ENCODE assay signal across 22 cellular contexts in genomic region chr20:58709013-58709702, GRCh38. TPM values are rescaled to one million over a fixed set of nuclear protein-coding genes. Genes with fewer than 3 reads are reported as not detected.
DNase-seq lines count a peak whose midpoint lies in the region; ATAC-seq and TF ChIP-seq lines count a peak whose summit lies in the region.
"Had no signal": no experiment of that assay in that cellular context is flagged by ENCODE, and none has a peak within 500 bp of the region (broad histone marks: within the 10 kb centered on the region; RNA-seq: fewer than 3 reads in every experiment).

No MANE protein-coding gene starts in this region.

- intact Hi-C loops in sigmoid colon (cut with DNase I): no loop called here

- H2AK5ac ChIP-seq in H9 (ENCODE audit: insufficient read length, low read length): no peak overlapping the region

- no CpG with 5 or more reads among the region's 9 CpGs for WGBS in H9 (ENCODE audit: extremely low coverage, insufficient read length, low lambda C conversion rate)
- 89 to 91% methylated on average over 9 of the region's 9 CpGs for WGBS in sigmoid colon, 2 donors

- H3K4me1 Mint-ChIP-seq in activated T-cell treated with anti-CD3 and anti-CD28 coated beads, Interleukin-2, amount 50 U/mL, for 72 hours (ENCODE audit: low read depth): no peaks in the 10 kb centered on the region
- 0 out of 4 replicates have a peak, but pooled peaks cover 0 to 3% of the 10 kb centered on the region in 2 experiments for H3K4me1 Mint-ChIP-seq in H9
- H3K4me1 Mint-ChIP-seq: stimulated activated memory B cell treated with anti-CD40 and anti-IgM and Interleukin-4, amounts not matched to agents 10 μg/mL and 1 μg/mL and 100 μg/mL, for 72 hours; T-helper 17 cell had no signal

- H3K27me3 Mint-ChIP-seq in activated T-cell treated with anti-CD3 and anti-CD28 coated beads, Interleukin-2, amount 50 U/mL, for 72 hours (ENCODE audit: low read depth): no peaks in the 10 kb centered on the region
- no peaks in the 10 kb centered on the region for H3K27me3 Mint-ChIP-seq in H9 (ENCODE audit: low read depth)
- H3K27me3 Mint-ChIP-seq: stimulated activated memory B cell treated with anti-CD40 and anti-IgM and Interleukin-4, amounts not matched to agents 10 μg/mL and 1 μg/mL and 100 μg/mL, for 72 hours; T-helper 17 cell had no signal

- no peak overlapping the region for H2AFZ ChIP-seq in H9 (ENCODE audit: low read length)
- H2AFZ ChIP-seq: neural progenitor cell had no signal

- no peak for ATAC-seq in activated T-cell treated with anti-CD3 and anti-CD28 coated beads, Interleukin-2, amount 50 U/mL, for 72 hours (replicated peaks in 1 of 2)
- ATAC-seq: esophagus mucosa; psoas muscle; stimulated activated memory B cell treated with anti-CD40 and anti-IgM and Interleukin-4, amounts not matched to agents 10 μg/mL and 1 μg/mL and 100 μg/mL, for 72 hours; T-helper 17 cell had no signal

- no peak overlapping the region for H2BK120ac ChIP-seq in H9 (ENCODE audit: low read depth, low read length, poor library complexity, severe bottlenecking)

- H4K5ac ChIP-seq in H9 (ENCODE audit: insufficient read length, low read depth, low read length): no peak overlapping the region

- H3K27ac ChIP-seq in H9 (ENCODE audit: insufficient read length, low read depth, low read length) (no peak overlapping the region), coronary artery (no peak overlapping the region), sigmoid colon (no peak overlapping the region)
- H3K27ac ChIP-seq: neural progenitor cell, psoas muscle, skin epidermis had no signal

- H3K4me1 ChIP-seq in H9 (ENCODE audit: insufficient read depth, low read length): no peaks in the 10 kb centered on the region
- no peaks in the 10 kb centered on the region for H3K4me1 ChIP-seq in sigmoid colon
- H3K4me1 ChIP-seq: Caco-2, neural progenitor cell, psoas muscle had no signal

- H3K9me3 Mint-ChIP-seq in activated T-cell treated with anti-CD3 and anti-CD28 coated beads, Interleukin-2, amount 50 U/mL, for 72 hours: no peaks in the 10 kb centered on the region
- peaks cover 0 to 3% of the 10 kb centered on the region in 2 experiments; a peak in 1 of 5 replicates for H3K9me3 Mint-ChIP-seq in H9
- H3K9me3 Mint-ChIP-seq: neural progenitor cell; stimulated activated memory B cell treated with anti-CD40 and anti-IgM and Interleukin-4, amounts not matched to agents 10 μg/mL and 1 μg/mL and 100 μg/mL, for 72 hours had no signal

- no peak overlapping the region for H2BK12ac ChIP-seq in H9 (ENCODE audit: insufficient read length, low read depth, low read length)

- H3K18ac ChIP-seq in H9 (ENCODE audit: insufficient read length, low read depth, low read length): no peak overlapping the region

- H3K9me3 ChIP-seq in H9 (ENCODE audit: control insufficient read depth, low read depth, low read length) (no peaks in the 10 kb centered on the region), sigmoid colon (no peaks in the 10 kb centered on the region)
- H3K9me3 ChIP-seq: Caco-2, psoas muscle had no signal

- no peak overlapping the region; the same call in 1 of the 2 replicates for H3K4ac ChIP-seq in H9 (ENCODE audit: low read depth, low read length)

- H4K91ac ChIP-seq in H9 (ENCODE audit: insufficient read length, low read depth, low read length): no peak overlapping the region

- H3K4me2 ChIP-seq in H9 (ENCODE audit: insufficient read depth, insufficient read length, low read length): no peak overlapping the region
- H3K4me2 ChIP-seq: neural progenitor cell had no signal

- H3K23me2 ChIP-seq in H9 (ENCODE audit: insufficient read length, low read depth, low read length, poor library complexity, severe bottlenecking): no peaks in the 10 kb centered on the region

- no peak overlapping the region for H3T11ph ChIP-seq in H9 (ENCODE audit: low read length)

- TF ChIP-seq EP300 in sigmoid colon (IDR thresholded peaks at IDR 0.05): no peak

- H3K56ac ChIP-seq in H9 (ENCODE audit: insufficient read length, low read depth, low read length): no peak overlapping the region

- H3K36me3 Mint-ChIP-seq in activated T-cell treated with anti-CD3 and anti-CD28 coated beads, Interleukin-2, amount 50 U/mL, for 72 hours (ENCODE audit: insufficient read depth in 2 of 2): peaks cover 0 to 1% of the 10 kb centered on the region in 2 donors
- H3K36me3 Mint-ChIP-seq in H9 (ENCODE audit: insufficient read depth in 1 of 3, low read depth in 3 of 3): peaks cover 7 to 18% (median 10%) of the 10 kb centered on the region in 3 experiments; a peak in 6 of 7 replicates

- H3K14ac ChIP-seq in H9 (ENCODE audit: insufficient read depth, low read length): no peak overlapping the region; the same call in 1 of the 2 replicates

- DNase-seq in activated T-cell treated with anti-CD3 and anti-CD28 coated beads, Interleukin-2, amount 50 U/mL, for 48 hours: peak; percentile 10 to 12
- no peak for DNase-seq in activated T-cell treated with anti-CD3 and anti-CD28 coated beads, Interleukin-2, amount 50 U/mL, for 72 hours
- DNase-seq in H9: no peak
- peak; percentile 63 for DNase-seq in coronary artery (ENCODE audit: low spot score)
- peak; percentile 17 for DNase-seq in sigmoid colon
- no peak for DNase-seq in T-helper 2 cell
- DNase-seq in ecto neural progenitor cell (ENCODE audit: low spot score): no peak
- DNase-seq in NCI-H2081 treated with DMSO at 0.1 percent for 48 hours (lab: John Stamatoyannopoulos, UW): no peak
- DNase-seq: amniotic stem cell, C1 segment of cervical spinal cord, DMS79 treated with DMSO at 0.1 percent for 48 hours, foreskin melanocyte, hypothalamus, NCI-H1694, NCI-H526, psoas muscle, T-helper 17 cell had no signal

- no peak overlapping the region for H2BK5ac ChIP-seq in H9 (ENCODE audit: insufficient read length, low read length)

- H2BK15ac ChIP-seq in H9 (ENCODE audit: low read depth, low read length): no peak overlapping the region

- H3K36me3 ChIP-seq in sigmoid colon: peaks cover under 1 to 47% (median 10%) of the 10 kb centered on the region in 4 donors

- no peak overlapping the region for H3K23ac ChIP-seq in H9 (ENCODE audit: insufficient read length, low read depth, low read length)

- TF ChIP-seq POLR2A in sigmoid colon (IDR thresholded peaks at IDR 0.05): no peak

- H3K79me2 ChIP-seq in H9 (ENCODE audit: insufficient read depth, low read length): no peaks in the 10 kb centered on the region

- H3K27me3 ChIP-seq in H9 (ENCODE audit: insufficient read depth, low read length): no peaks in the 10 kb centered on the region
- H3K27me3 ChIP-seq in sigmoid colon: no peaks in the 10 kb centered on the region
- H3K27me3 ChIP-seq: neural progenitor cell had no signal

- no peaks in the 10 kb centered on the region for H4K20me1 ChIP-seq in H9 (ENCODE audit: control insufficient read depth, insufficient read depth, insufficient read length)

- no peaks in the 10 kb centered on the region for H3K79me1 ChIP-seq in H9 (ENCODE audit: insufficient read depth, low read depth, low read length, poor library complexity, severe bottlenecking)

- H3K9ac ChIP-seq in H9 (ENCODE audit: extremely low read depth, insufficient read length, low read length): no peak overlapping the region
- H3K9ac ChIP-seq: neural progenitor cell had no signal

- no peak overlapping the region for H3K27ac Mint-ChIP-seq in activated T-cell treated with anti-CD3 and anti-CD28 coated beads, Interleukin-2, amount 50 U/mL, for 72 hours
- H3K27ac Mint-ChIP-seq in H9: peak overlapping the region in 2 of 3 experiments; percentile 68 to 74; a peak in 4 of 7 replicates
- H3K27ac Mint-ChIP-seq: neural progenitor cell; stimulated activated memory B cell treated with anti-CD40 and anti-IgM and Interleukin-4, amounts not matched to agents 10 μg/mL and 1 μg/mL and 100 μg/mL, for 72 hours; T-helper 17 cell had no signal

- H4K8ac ChIP-seq in H9 (replicated peaks; ENCODE audit: insufficient read length, low read depth, low read length): no peak overlapping the region

- H3K4me3 ChIP-seq in coronary artery (no peak overlapping the region), sigmoid colon (no peak overlapping the region)
- H3K4me3 ChIP-seq: neural progenitor cell, psoas muscle, skin epidermis had no signal

- no peak overlapping the region for H2BK20ac ChIP-seq in H9 (ENCODE audit: low read depth, low read length, poor library complexity, severe bottlenecking)

- TF ChIP-seq CTCF in H9 (conservative IDR thresholded peaks at IDR 0.05) (no peak), coronary artery (IDR thresholded peaks at IDR 0.05) (no peak), sigmoid colon (IDR thresholded peaks at IDR 0.05) (no peak)

- no peak overlapping the region for H3K4me3 Mint-ChIP-seq in activated T-cell treated with anti-CD3 and anti-CD28 coated beads, Interleukin-2, amount 50 U/mL, for 72 hours
- H3K4me3 Mint-ChIP-seq in H9: no peak overlapping the region
- H3K4me3 Mint-ChIP-seq: neural progenitor cell; stimulated activated memory B cell treated with anti-CD40 and anti-IgM and Interleukin-4, amounts not matched to agents 10 μg/mL and 1 μg/mL and 100 μg/mL, for 72 hours; T-helper 17 cell had no signal

RNA-seq across cellular contexts. Expression of gene NPEPL1, which starts 16.6 kb away (rescaled TPM):
- total RNA-seq in activated T-cell treated with anti-CD3 and anti-CD28 coated beads, Interleukin-2, amount 50 U/mL, for 72 hours: 10 to 100 TPM; 25.7 to 29.0 TPM
- total RNA-seq in H9 (2021) (31.1 TPM in 2 replicates), sigmoid colon (10 to 100 TPM; 22.9 to 65.1 (median 46.0) TPM)
- polyA plus RNA-seq in sigmoid colon: 10 to 100 TPM; 10.6 to 26.5 (median 16.8) TPM

RNA-seq across cellular contexts. Expression of gene STX16, which starts 58.1 kb away (rescaled TPM):
- 100 to 1,000 TPM; 153 to 154 TPM for total RNA-seq in activated T-cell treated with anti-CD3 and anti-CD28 coated beads, Interleukin-2, amount 50 U/mL, for 72 hours
- total RNA-seq in H9 (2021) (81.4 and 87.8 TPM in 2 replicates), sigmoid colon (100 to 1,000 TPM in 1 of 4 donors, 10 to 100 TPM in 3; 42.8 to 126 (median 57.1) TPM)
- polyA plus RNA-seq in sigmoid colon: 10 to 100 TPM; 14.6 to 43.8 (median 15.6) TPM

Comparison
In these comparisons a context has a peak if more than half of its experiments do, and no peak if none do; other contexts are left out.
1. DNase-seq: peak in activated T-cell treated with anti-CD3 and anti-CD28 coated beads, Interleukin-2, amount 50 U/mL, for 48 hours (2 of 2), coronary artery (single experiment) and sigmoid colon (single experiment); none in activated T-cell treated with anti-CD3 and anti-CD28 coated beads, Interleukin-2, amount 50 U/mL, for 72 hours (0 of 2), H9 (single experiment), T-helper 2 cell (0 of 5), ecto neural progenitor cell (single experiment) and NCI-H2081 treated with DMSO at 0.1 percent for 48 hours (single experiment).